12 cellular contexts compared by ENCODE assay signal in the genomic region with DNA sequence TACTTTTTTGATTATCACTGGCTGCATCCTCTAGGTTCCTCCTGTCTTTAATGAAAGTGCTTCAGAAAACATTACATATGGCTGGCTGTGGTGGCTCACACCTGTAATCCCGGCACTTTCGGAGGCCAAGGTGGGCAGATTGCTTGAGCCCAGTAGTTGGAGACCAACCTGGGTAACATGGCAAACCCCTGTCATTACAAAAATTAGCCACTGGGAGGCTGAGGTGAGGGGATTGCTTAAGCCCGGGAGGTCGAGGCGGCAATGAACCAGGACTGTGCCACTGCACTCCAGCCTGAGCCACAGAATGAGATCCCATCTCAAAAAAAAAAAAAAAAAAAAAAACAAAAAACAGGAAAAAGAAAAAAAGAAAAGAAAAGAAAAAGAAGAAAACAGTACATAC. TPM values are rescaled to one million over a fixed set of nuclear protein-coding genes. Genes with fewer than 3 reads are reported as not detected.
DNase-seq lines count a peak whose midpoint lies in the region; ATAC-seq, FAIRE-seq and TF ChIP-seq lines count a peak whose summit lies in the region.
"Had no signal": no experiment of that assay in that cellular context is flagged by ENCODE, and none has a peak within 500 bp of the region (broad histone marks: within the 10 kb centered on the region; RNA-seq: fewer than 3 reads in every experiment).

No MANE protein-coding gene starts in this region.

- no peak overlapping the region for H3K4me3 ChIP-seq in Karpas-422 (ENCODE audit: low read length)
- H3K4me3 ChIP-seq in H1 (ENCODE audit: extremely low read depth in 1 of 4, insufficient read depth in 2 of 4, low read depth in 3 of 4, low read length in 4 of 4): no peak overlapping the region
- H3K4me3 ChIP-seq in sigmoid colon: no peak overlapping the region

- no peaks in the 10 kb centered on the region for H3K23me2 ChIP-seq in H1 (ENCODE audit: low read depth, low read length)

- H3K79me1 ChIP-seq in H1 (ENCODE audit: low read depth, low read length): no peaks in the 10 kb centered on the region; the same call in 1 of the 2 replicates

- TF ChIP-seq EP300 in H1 (IDR thresholded peaks at IDR 0.05; ENCODE audit: borderline replicate concordance in 1 of 2, low read depth in 2 of 2, low read length in 2 of 2) (no peak), sigmoid colon (IDR thresholded peaks at IDR 0.05) (no peak)

- H2AK5ac ChIP-seq in H1 (ENCODE audit: low read depth, low read length): no peak overlapping the region

- H3K4me1 ChIP-seq in Karpas-422 (ENCODE audit: low read length) (no peaks in the 10 kb centered on the region), H1 (replicated peaks in 1 of 4; ENCODE audit: control insufficient read depth in 3 of 4, insufficient read depth in 4 of 4, low read length in 3 of 4) (no peaks in the 10 kb centered on the region; a peak in 1 of 7 replicates), sigmoid colon (no peaks in the 10 kb centered on the region)

- no peaks in the 10 kb centered on the region for H3K79me2 ChIP-seq in Karpas-422 (ENCODE audit: low read length)
- peaks cover 0 to 6% of the 10 kb centered on the region in 2 experiments; a peak in 3 of 4 replicates for H3K79me2 ChIP-seq in H1 (ENCODE audit: control insufficient read depth in 1 of 2, insufficient read depth in 2 of 2, low read length in 2 of 2)

- no peak overlapping the region for H2AFZ ChIP-seq in Karpas-422 (ENCODE audit: low read length)
- no peak overlapping the region for H2AFZ ChIP-seq in H1 (ENCODE audit: low read length)

- H4K91ac ChIP-seq in H1 (replicated peaks; ENCODE audit: insufficient read length, low read length): no peak overlapping the region

- H3K14ac ChIP-seq in H1 (ENCODE audit: insufficient read length): no peak overlapping the region

- FAIRE-seq in H1 (lab: Jason Lieb, UNC): no peak
- FAIRE-seq: H54 had no signal

- H3K4ac ChIP-seq in H1 (replicated peaks; ENCODE audit: insufficient read length, low read depth, low read length): no peak overlapping the region

- H2BK5ac ChIP-seq in H1 (ENCODE audit: low read depth, low read length): no peak overlapping the region

- H3K4me1 Mint-ChIP-seq in activated CD8-positive, alpha-beta memory T cell treated with anti-CD3 and anti-CD28 coated beads, Interleukin-2, amount 10 ng/mL, durations not matched to agents 7 days and 5 days: peaks cover 10% of the 10 kb centered on the region

- no peak overlapping the region for H4K5ac ChIP-seq in H1 (ENCODE audit: insufficient read length, low read depth, low read length)

- DNase-seq in activated CD4-positive, alpha-beta T cell treated with anti-CD3 and anti-CD28 coated beads for 48 hours: peak; percentile 21
- DNase-seq in activated CD4-positive, alpha-beta T cell treated with anti-CD3 and anti-CD28 coated beads, Interleukin-2, amount 50 U/mL, for 1 hour: no peak
- DNase-seq in Karpas-422: peak; percentile 68
- DNase-seq in H1 (ENCODE audit: low read depth in 1 of 2, low spot score in 2 of 2): peak in 1 of 2 experiments; percentile 66
- DNase-seq in sigmoid colon: peak; percentile 46
- no peak for DNase-seq in activated CD8-positive, alpha-beta memory T cell treated with anti-CD3 and anti-CD28 coated beads, Interleukin-2, amount 10 ng/mL, durations not matched to agents 7 days and 5 days
- no peak for DNase-seq in stimulated activated CD4-positive, alpha-beta T cell treated with anti-CD3 and anti-CD28 coated beads, Interleukin-2, amount 100 ng/mL, for 48 hours
- DNase-seq: CD4-positive, alpha-beta T cell; cortex of kidney; NCI-H345 had no signal

- H3K36me3 ChIP-seq in Karpas-422 (ENCODE audit: insufficient read depth, low read length) (peaks cover 2% of the 10 kb centered on the region; the same call in 1 of the 2 replicates), H1 (ENCODE audit: control insufficient read depth in 2 of 4, insufficient read depth in 4 of 4, low read length in 3 of 4) (peaks cover 3 to 45% (median 13%) of the 10 kb centered on the region in 4 experiments; a peak in 7 of 8 replicates), sigmoid colon (peaks cover 0 to 3% (median 0%) of the 10 kb centered on the region in 4 donors)

- no peak overlapping the region for H2BK15ac ChIP-seq in H1 (ENCODE audit: low read length)

- H3K27ac ChIP-seq in Karpas-422 (ENCODE audit: low read length) (no peak overlapping the region), H1 (ENCODE audit: low read depth, low read length) (no peak overlapping the region), sigmoid colon (no peak overlapping the region)

- H3K27ac Mint-ChIP-seq in activated CD8-positive, alpha-beta memory T cell treated with anti-CD3 and anti-CD28 coated beads, Interleukin-2, amount 10 ng/mL, durations not matched to agents 7 days and 5 days: no peak overlapping the region
- H3K27ac Mint-ChIP-seq: CD4-positive, alpha-beta T cell had no signal

- intact Hi-C loops in sigmoid colon (cut with DNase I): no loop called here

- no peak overlapping the region for H3K4me3 Mint-ChIP-seq in activated CD8-positive, alpha-beta memory T cell treated with anti-CD3 and anti-CD28 coated beads, Interleukin-2, amount 10 ng/mL, durations not matched to agents 7 days and 5 days
- H3K4me3 Mint-ChIP-seq: CD4-positive, alpha-beta T cell had no signal

- no peak overlapping the region for H2BK12ac ChIP-seq in H1 (ENCODE audit: low read depth, low read length)

- no peaks in the 10 kb centered on the region for H3K9me2 ChIP-seq in Karpas-422 (replicated peaks; ENCODE audit: insufficient read depth, low read length)

- no peak overlapping the region for H3K56ac ChIP-seq in H1 (replicated peaks; ENCODE audit: insufficient read length, low read depth, low read length)

- no peak overlapping the region for H3K4me2 ChIP-seq in Karpas-422 (ENCODE audit: low read depth, low read length, poor library complexity, severe bottlenecking)
- H3K4me2 ChIP-seq in H1 (ENCODE audit: insufficient read depth in 1 of 2, low read depth in 2 of 2, low read length in 2 of 2): no peak overlapping the region

- H3K27me3 ChIP-seq in Karpas-422 (ENCODE audit: low read length) (no peaks in the 10 kb centered on the region), H1 (replicated peaks in 1 of 4; ENCODE audit: control insufficient read depth in 3 of 4, extremely low read depth in 1 of 4, insufficient read depth in 3 of 4, low read length in 3 of 4) (no peaks in the 10 kb centered on the region), sigmoid colon (no peaks in the 10 kb centered on the region)

- TF ChIP-seq POLR2A in H1 (IDR thresholded peaks at IDR 0.05; ENCODE audit: control extremely low read depth in 1 of 2, low read depth in 2 of 2, low read length in 2 of 2) (no peak), sigmoid colon (IDR thresholded peaks at IDR 0.05) (no peak)

- no peak overlapping the region for H3K18ac ChIP-seq in H1 (ENCODE audit: extremely low read depth, low read length)

- H4K20me1 ChIP-seq in Karpas-422 (ENCODE audit: insufficient read depth, low read depth, low read length) (no peaks in the 10 kb centered on the region), H1 (replicated peaks in 1 of 2; ENCODE audit: control insufficient read depth in 1 of 2, insufficient read depth in 2 of 2, low read length in 2 of 2) (no peaks in the 10 kb centered on the region)

- no peak overlapping the region for H2BK120ac ChIP-seq in H1 (replicated peaks; ENCODE audit: low read depth, low read length)

- H3K9me3 ChIP-seq in Karpas-422 (ENCODE audit: low read length): no peaks in the 10 kb centered on the region
- H3K9me3 ChIP-seq in H1 (ENCODE audit: insufficient read depth in 2 of 2, low read depth in 1 of 2, low read length in 1 of 2): peaks cover 0 to under 1% of the 10 kb centered on the region in 2 experiments; a peak in 1 of 4 replicates
- no peaks in the 10 kb centered on the region for H3K9me3 ChIP-seq in sigmoid colon

- TF ChIP-seq RAD21 in H1 (IDR thresholded peaks at IDR 0.05 in 1 of 2, conservative IDR thresholded peaks at IDR 0.05 in 1 of 2; ENCODE audit: low read depth in 2 of 2, low read length in 2 of 2): peak; percentile 50 to 61

- peaks cover 14% of the 10 kb centered on the region for H3K36me3 Mint-ChIP-seq in activated CD8-positive, alpha-beta memory T cell treated with anti-CD3 and anti-CD28 coated beads, Interleukin-2, amount 10 ng/mL, durations not matched to agents 7 days and 5 days

- no peaks in the 10 kb centered on the region for H3K9me3 Mint-ChIP-seq in activated CD8-positive, alpha-beta memory T cell treated with anti-CD3 and anti-CD28 coated beads, Interleukin-2, amount 10 ng/mL, durations not matched to agents 7 days and 5 days (ENCODE audit: low read depth)
- H3K9me3 Mint-ChIP-seq: CD4-positive, alpha-beta T cell had no signal

- POLR2A ChIA-PET in H1 (lab: Charles Lee; ENCODE audit: partially characterized antibody): interaction anchor here (0.8 to 1.5 kb wide), 3 partner anchors 20 to 36 kb away, joined by 3 to 6 read pairs (median 3); no protein-coding TSS in a partner anchor

- H3K23ac ChIP-seq in H1 (ENCODE audit: insufficient read length): no peak overlapping the region

- no peak overlapping the region for H4K8ac ChIP-seq in H1 (ENCODE audit: extremely low read depth, insufficient read depth, low read length)

- no peak for ATAC-seq in activated CD8-positive, alpha-beta memory T cell treated with anti-CD3 and anti-CD28 coated beads, Interleukin-2, amount 10 ng/mL, durations not matched to agents 7 days and 5 days
- no peak for ATAC-seq in HG03432 (IDR thresholded peaks at IDR 0.05; ENCODE audit: unreplicated experiment)

- CTCF ChIA-PET in H1 (lab: Charles Lee; ENCODE audit: partially characterized antibody): interaction anchor here (0.5 to 2.6 kb wide), 17 partner anchors 13 to 685 kb away, joined by 3 to 8 read pairs (median 4); no protein-coding TSS in a partner anchor
- CTCF ChIA-PET in activated CD8-positive, alpha-beta memory T cell treated with anti-CD3 and anti-CD28 coated beads, Interleukin-2, amount 10 ng/mL, durations not matched to agents 7 days and 5 days (lab: Charles Lee): interaction anchor here (1.6 kb wide), 2 partner anchors 10 to 34 kb away, joined by 3 to 5 read pairs; no protein-coding TSS in a partner anchor

- H3K9ac ChIP-seq in Karpas-422 (ENCODE audit: low read length) (no peak overlapping the region), H1 (replicated peaks in 1 of 4; ENCODE audit: extremely low read depth in 1 of 4, low read depth in 3 of 4, low read length in 3 of 4) (no peak overlapping the region)

- WGBS in H1 (ENCODE audit: extremely low coverage in 1 of 2, insufficient coverage in 1 of 2, insufficient read length in 1 of 2, insufficient replicate concordance in 2 of 2, low coverage in 1 of 2, low lambda C conversion rate in 2 of 2, missing lambda C conversion rate in 1 of 2), 2 experiments: 81% methylated on average over 5 of the region's 5 CpGs; no CpG with 5 or more reads in 1 of the 2 experiments
- 81 to 87% methylated on average over 5 of the region's 5 CpGs for WGBS in sigmoid colon, 2 donors

- TF ChIP-seq CTCF in H1 (IDR thresholded peaks at IDR 0.05; ENCODE audit: control extremely low read depth in 1 of 3, insufficient read depth in 1 of 3, low read depth in 1 of 3, low read length in 3 of 3) (peak; percentile 30 to 56 (median 47); a peak in 3 of 4 replicates), sigmoid colon (IDR thresholded peaks at IDR 0.05) (no peak)

- H3K27me3 Mint-ChIP-seq in activated CD8-positive, alpha-beta memory T cell treated with anti-CD3 and anti-CD28 coated beads, Interleukin-2, amount 10 ng/mL, durations not matched to agents 7 days and 5 days: no peaks in the 10 kb centered on the region
- H3K27me3 Mint-ChIP-seq: CD4-positive, alpha-beta T cell had no signal

- no peak overlapping the region for H2BK20ac ChIP-seq in H1 (ENCODE audit: low read length)

RNA-seq across cellular contexts. Expression of gene BEND3, which starts 35.3 kb away (rescaled TPM):
- total RNA-seq in Karpas-422 (2014; rRNA removed; shearing (Covaris generic); ENCODE audit: low replicate concordance): 6.2 and 7.7 TPM in 2 replicates
- total RNA-seq in H1 (2021; fragmentation: NEBNext Ultra II Directional; extraction: Animal tissue kit (Norgen Biotek cat#: 25700)): 38.8 and 40.8 TPM in 2 replicates
- polyA plus RNA-seq in H1 (2011; rRNA removed): 25.2 and 26.2 TPM in 2 replicates
- polyA plus RNA-seq in H1 (2011; cell fraction: cytosol; rRNA removed): 21.1 TPM
- polyA plus RNA-seq in H1 (2011; cell fraction: nucleus; rRNA removed): 48.4 TPM
- 22.5 to 25.1 TPM (median 23.6 TPM) in 4 replicates for polyA plus RNA-seq in H1 (2012, experiment 1 of 2)
- polyA plus RNA-seq in H1 (2012, experiment 2 of 2): 15.4 TPM
- 17.8 TPM for polyA plus RNA-seq in H1 (2013, experiment 1 of 2)
- polyA plus RNA-seq in H1 (2013, experiment 2 of 2): 16.3 TPM
- 42.9 and 43.2 TPM in 2 replicates for polyA minus RNA-seq in H1 (2011; rRNA and poly(A)+ RNA removed)
- polyA minus RNA-seq in H1 (2011; cell fraction: cytosol; rRNA and poly(A)+ RNA removed): 38.0 TPM
- 31.0 TPM for polyA minus RNA-seq in H1 (2011; cell fraction: nucleus; rRNA and poly(A)+ RNA removed)
- 1 to 10 TPM in 3 of 4 donors, under 1 TPM in 1; 0.82 to 1.9 (median 1.4) TPM for total RNA-seq in sigmoid colon
- 1 to 10 TPM in 1 of 3 donors, under 1 TPM in 2; 0.60 to 2.8 (median 0.92) TPM for polyA plus RNA-seq in sigmoid colon
- 1 to 10 TPM; 3.3 to 4.7 TPM for total RNA-seq in activated CD8-positive, alpha-beta memory T cell treated with anti-CD3 and anti-CD28 coated beads, Interleukin-2, amount 10 ng/mL, durations not matched to agents 7 days and 5 days

RNA-seq across cellular contexts. Expression of gene MTRES1, which starts 52.0 kb away (rescaled TPM):
- total RNA-seq in Karpas-422 (2014; rRNA removed; shearing (Covaris generic); ENCODE audit: low replicate concordance): 12.7 and 25.2 TPM in 2 replicates
- total RNA-seq in H1 (2021; fragmentation: NEBNext Ultra II Directional; extraction: Animal tissue kit (Norgen Biotek cat#: 25700)): 17.2 and 20.3 TPM in 2 replicates
- polyA plus RNA-seq in H1 (2011; rRNA removed) (5.2 and 6.4 TPM in 2 replicates), sigmoid colon (10 to 100 TPM; 35.5 to 52.0 (median 37.8) TPM)
- polyA plus RNA-seq in H1 (2011; cell fraction: cytosol; rRNA removed): 11.9 TPM
- 7.7 TPM for polyA plus RNA-seq in H1 (2011; cell fraction: nucleus; rRNA removed)
- polyA plus RNA-seq in H1 (2012, experiment 1 of 2): 14.3 to 16.8 TPM (median 14.9 TPM) in 4 replicates
- polyA plus RNA-seq in H1 (2012, experiment 2 of 2): 8.3 TPM
- 26.4 TPM for polyA plus RNA-seq in H1 (2013, experiment 1 of 2)
- 27.6 TPM for polyA plus RNA-seq in H1 (2013, experiment 2 of 2)
- polyA minus RNA-seq in H1 (2011; rRNA and poly(A)+ RNA removed): 4.1 and 5.4 TPM in 2 replicates
- polyA minus RNA-seq in H1 (2011; cell fraction: cytosol; rRNA and poly(A)+ RNA removed): 3.7 TPM
- polyA minus RNA-seq in H1 (2011; cell fraction: nucleus; rRNA and poly(A)+ RNA removed): 9.7 TPM
- total RNA-seq in sigmoid colon: 10 to 100 TPM; 11.1 to 22.7 (median 17.3) TPM
- 10 to 100 TPM; 16.2 to 18.2 TPM for total RNA-seq in activated CD8-positive, alpha-beta memory T cell treated with anti-CD3 and anti-CD28 coated beads, Interleukin-2, amount 10 ng/mL, durations not matched to agents 7 days and 5 days

Comparison
In these comparisons a context has a peak if more than half of its experiments do, and no peak if none do; other contexts are left out.
1. DNase-seq: peak in activated CD4-positive, alpha-beta T cell treated with anti-CD3 and anti-CD28 coated beads for 48 hours (single experiment), Karpas-422 (single experiment) and sigmoid colon (single experiment); none in activated CD4-positive, alpha-beta T cell treated with anti-CD3 and anti-CD28 coated beads, Interleukin-2, amount 50 U/mL, for 1 hour (single experiment), activated CD8-positive, alpha-beta memory T cell treated with anti-CD3 and anti-CD28 coated beads, Interleukin-2, amount 10 ng/mL, durations not matched to agents 7 days and 5 days (single experiment) and stimulated activated CD4-positive, alpha-beta T cell treated with anti-CD3 and anti-CD28 coated beads, Interleukin-2, amount 100 ng/mL, for 48 hours (0 of 2).
2. CTCF ChIP-seq: peak in H1 (3 of 3); none in sigmoid colon (0 of 4).